Comparison of ENCODE assay signal across 8 cellular contexts in genomic region chr12:91778091-91778819, GRCh38.
DNase-seq lines count a peak whose midpoint lies in the region; ATAC-seq and TF ChIP-seq lines count a peak whose summit lies in the region.

No MANE protein-coding gene starts in this region.

- H3K27me3 Mint-ChIP-seq in T-helper 1 cell treated with Interleukin-12 subunit alpha and Interleukin-12 subunit beta and Interleukin-4 antibody, amounts not matched to agents 30 μg/mL and 1 μg/mL, for 36 hours (ENCODE audit: low read depth), result no peaks in the 10 kb centered on the region

- in situ Hi-C loops in GM13977 (cut with MboI; ENCODE audit: low pct_unique_long_range_greater_than_20kb, low sequenced_read_pairs, unreplicated experiment), result no loop called here

- peak overlapping the region; percentile 59 for H3K27ac ChIP-seq in lower lobe of right lung

- no peak for DNase-seq in lower lobe of right lung
- DNase-seq in superior temporal gyrus (ENCODE audit: extremely low spot score), result no peak
- DNase-seq in putamen (ENCODE audit: low spot score), result no peak
- DNase-seq in GM13977 (ENCODE audit: low spot score), result no peak
- DNase-seq in NCI-H187 (lab: John Stamatoyannopoulos, UW), result no peak

- ATAC-seq in GM18867 (IDR thresholded peaks at IDR 0.05; ENCODE audit: unreplicated experiment) (peak; percentile 56), HG02759 (IDR thresholded peaks at IDR 0.05; ENCODE audit: unreplicated experiment) (peak; percentile 38), lower lobe of right lung (peak in 1 of 2 donors; percentile 59)

- no peaks in the 10 kb centered on the region for H3K9me3 ChIP-seq in lower lobe of right lung

- intact Hi-C loops in lower lobe of right lung (cut with DNase I), result no loop called here

- no peaks in the 10 kb centered on the region for H3K9me3 Mint-ChIP-seq in T-helper 1 cell treated with Interleukin-12 subunit alpha and Interleukin-12 subunit beta and Interleukin-4 antibody, amounts not matched to agents 30 μg/mL and 1 μg/mL, for 36 hours

- H3K4me1 ChIP-seq in lower lobe of right lung, result peaks cover 16% of the 10 kb centered on the region

- H3K4me1 Mint-ChIP-seq in T-helper 1 cell treated with Interleukin-12 subunit alpha and Interleukin-12 subunit beta and Interleukin-4 antibody, amounts not matched to agents 30 μg/mL and 1 μg/mL, for 36 hours (ENCODE audit: low read depth), result peaks cover 23% of the 10 kb centered on the region

- no peaks in the 10 kb centered on the region for H3K36me3 Mint-ChIP-seq in T-helper 1 cell treated with Interleukin-12 subunit alpha and Interleukin-12 subunit beta and Interleukin-4 antibody, amounts not matched to agents 30 μg/mL and 1 μg/mL, for 36 hours (ENCODE audit: low read depth)

- H3K4me3 ChIP-seq in lower lobe of right lung, result no peak overlapping the region

- H3K27ac Mint-ChIP-seq in T-helper 1 cell treated with Interleukin-12 subunit alpha and Interleukin-12 subunit beta and Interleukin-4 antibody, amounts not matched to agents 30 μg/mL and 1 μg/mL, for 36 hours, result peak overlapping the region; percentile 85

- no peak for TF ChIP-seq CTCF in lower lobe of right lung (IDR thresholded peaks at IDR 0.05)
- no peak for TF ChIP-seq CTCF in GM13977 (IDR thresholded peaks at IDR 0.05; ENCODE audit: extremely low read depth, insufficient read depth, missing control alignments)

- peak overlapping the region; percentile 61 for H3K4me3 Mint-ChIP-seq in T-helper 1 cell treated with Interleukin-12 subunit alpha and Interleukin-12 subunit beta and Interleukin-4 antibody, amounts not matched to agents 30 μg/mL and 1 μg/mL, for 36 hours

- H3K36me3 ChIP-seq in lower lobe of right lung, result no peaks in the 10 kb centered on the region

- H3K27me3 ChIP-seq in lower lobe of right lung (ENCODE audit: low read depth), result no peaks in the 10 kb centered on the region
